Comparison of ENCODE assay signal across 10 cellular contexts in the genomic region with DNA sequence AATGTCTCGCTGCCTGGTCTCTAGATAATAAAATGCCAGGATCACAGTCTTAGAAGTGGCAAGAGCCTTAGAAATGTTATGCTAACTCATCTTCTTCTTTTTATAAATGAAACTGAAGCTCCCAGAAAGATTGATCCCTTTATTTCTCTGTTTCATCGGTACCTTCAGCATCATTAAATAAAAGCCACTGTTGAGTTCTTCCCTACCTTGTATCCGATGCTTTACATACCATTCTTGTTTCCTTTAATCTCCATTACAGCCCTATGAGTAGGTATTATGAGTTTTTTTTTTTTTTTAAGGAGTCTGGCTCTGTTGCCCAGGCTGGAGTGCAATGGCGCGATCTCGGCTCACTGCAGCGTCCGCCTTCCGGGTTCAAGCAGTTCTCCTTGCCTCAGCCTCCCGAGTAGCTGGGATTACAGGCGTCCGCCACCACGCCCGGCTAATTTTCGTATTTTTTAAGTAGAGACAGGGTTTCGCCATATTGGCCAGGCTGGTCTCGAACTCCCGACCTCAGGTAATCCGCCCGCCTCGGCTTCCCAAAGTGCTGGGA. TPM values are rescaled to one million over a fixed set of nuclear protein-coding genes. Genes with fewer than 3 reads are reported as not detected.
DNase-seq lines count a peak whose midpoint lies in the region; ATAC-seq, FAIRE-seq and TF ChIP-seq lines count a peak whose summit lies in the region.
"Had no signal": no experiment of that assay in that cellular context is flagged by ENCODE, and none has a peak within 500 bp of the region (broad histone marks: within the 10 kb centered on the region; RNA-seq: fewer than 3 reads in every experiment).

No MANE protein-coding gene starts in this region.

- H3K79me2 ChIP-seq in PC-9 (ENCODE audit: low read depth), result peaks cover 42% of the 10 kb centered on the region

- POLR2A ChIA-PET in CD4-positive, alpha-beta T cell (lab: Charles Lee), result interaction anchor here (0.7 to 1.5 kb wide), 2 partner anchors 28 to 117 kb away, joined by 3 to 8 read pairs; a partner anchor contains a TSS
- POLR2A ChIA-PET in PC-9 (lab: Charles Lee; ENCODE audit: unreplicated experiment), result interaction anchor here (0.7 to 1.0 kb wide), 3 partner anchors 15 to 403 kb away, joined by 3 to 6 read pairs (median 3); no protein-coding TSS in a partner anchor

- no peak for TF ChIP-seq CTCF in CD4-positive, alpha-beta T cell (IDR thresholded peaks at IDR 0.05)
- no peak for TF ChIP-seq CTCF in PC-9 (conservative IDR thresholded peaks at IDR 0.05)
- no peak for TF ChIP-seq CTCF in endothelial cell (IDR thresholded peaks at IDR 0.05; ENCODE audit: unreplicated experiment)
- no peak for TF ChIP-seq CTCF in osteocyte (IDR thresholded peaks at IDR 0.05)

- peaks cover 28% of the 10 kb centered on the region for H3K4me1 ChIP-seq in PC-9 (replicated peaks; ENCODE audit: insufficient read depth)

- H3K27ac Mint-ChIP-seq in CD4-positive, alpha-beta T cell, result peak overlapping the region; percentile 66
- peak overlapping the region; percentile 83 for H3K27ac Mint-ChIP-seq in endothelial cell (ENCODE audit: unreplicated experiment)
- H3K27ac Mint-ChIP-seq in osteocyte (ENCODE audit: unreplicated experiment), result peak overlapping the region; percentile 89

- H3K9me2 ChIP-seq in PC-9 (ENCODE audit: insufficient read depth), result no peaks in the 10 kb centered on the region

- H3K4me1 Mint-ChIP-seq in CD4-positive, alpha-beta T cell (ENCODE audit: low read depth), result peaks cover 26% of the 10 kb centered on the region
- H3K4me1 Mint-ChIP-seq in endothelial cell (ENCODE audit: unreplicated experiment) (peaks cover 21% of the 10 kb centered on the region), osteocyte (ENCODE audit: unreplicated experiment) (peaks cover 29% of the 10 kb centered on the region)

- FAIRE-seq in H54 (lab: Jason Lieb, UNC), result no peak

- peaks cover 4% of the 10 kb centered on the region; the same call in 1 of the 2 replicates for H3F3A ChIP-seq in PC-9 (ENCODE audit: insufficient read depth, low read depth)

- H3K9me3 ChIP-seq in CD4-positive, alpha-beta T cell (ENCODE audit: control insufficient read depth, low read length), result no peaks in the 10 kb centered on the region
- no peaks in the 10 kb centered on the region for H3K9me3 ChIP-seq in PC-9 (ENCODE audit: insufficient read depth, low read depth)

- peak overlapping the region; percentile 93 for H3K4me2 ChIP-seq in PC-9

- peaks cover 3% of the 10 kb centered on the region for H3K27me3 ChIP-seq in CD4-positive, alpha-beta T cell (ENCODE audit: control insufficient read depth, insufficient read depth, low read length)
- H3K27me3 ChIP-seq in PC-9 (ENCODE audit: insufficient read depth, low read depth), result no peaks in the 10 kb centered on the region

- peak overlapping the region; percentile 99 for H3K4me3 ChIP-seq in PC-9

- H3K36me3 ChIP-seq in PC-9 (ENCODE audit: low read depth), result peaks cover 11% of the 10 kb centered on the region

- no peaks in the 10 kb centered on the region for H3K9me3 Mint-ChIP-seq in CD4-positive, alpha-beta T cell
- H3K9me3 Mint-ChIP-seq in endothelial cell (ENCODE audit: unreplicated experiment), result no peaks in the 10 kb centered on the region
- no peaks in the 10 kb centered on the region for H3K9me3 Mint-ChIP-seq in osteocyte (ENCODE audit: unreplicated experiment)

- peak overlapping the region; percentile 100 for H3K4me3 Mint-ChIP-seq in CD4-positive, alpha-beta T cell
- H3K4me3 Mint-ChIP-seq in endothelial cell (ENCODE audit: unreplicated experiment) (peak overlapping the region; percentile 98), osteocyte (ENCODE audit: unreplicated experiment) (peak overlapping the region; percentile 99)

- CTCF ChIA-PET in CD4-positive, alpha-beta T cell (lab: Charles Lee), result interaction anchor here (0.8 to 1.9 kb wide), 3 partner anchors 123 to 231 kb away, joined by 3 to 5 read pairs (median 3); a partner anchor contains a TSS
- CTCF ChIA-PET in PC-9 (lab: Charles Lee), result interaction anchor here (0.6 to 1.4 kb wide), 4 partner anchors 12 to 1959 kb away, joined by 3 to 6 read pairs (median 4); no protein-coding TSS in a partner anchor

- peaks cover 9% of the 10 kb centered on the region for H3K27me3 Mint-ChIP-seq in CD4-positive, alpha-beta T cell
- H3K27me3 Mint-ChIP-seq in endothelial cell (ENCODE audit: unreplicated experiment) (peaks cover 9% of the 10 kb centered on the region), osteocyte (ENCODE audit: unreplicated experiment) (peaks cover 14% of the 10 kb centered on the region)

- TF ChIP-seq POLR2A in H54 (IDR thresholded peaks at IDR 0.05; ENCODE audit: low read depth, low read length), result no peak

- no peak for DNase-seq in CD4-positive, alpha-beta T cell
- no peak for DNase-seq in PC-9
- DNase-seq in endothelial cell (ENCODE audit: low spot score), result no peak
- no peak for DNase-seq in osteocyte (ENCODE audit: extremely low spot score, unreplicated experiment)
- no peak for DNase-seq in HuH-7.5 (ENCODE audit: low spot score)
- DNase-seq in H54 (ENCODE audit: insufficient read length, low spot score), result no peak
- no peak for DNase-seq in NCI-H446 (lab: John Stamatoyannopoulos, UW)

- peak overlapping the region; percentile 99 for H2AFZ ChIP-seq in PC-9

- H4K20me1 ChIP-seq in PC-9 (ENCODE audit: insufficient read depth), result no peaks in the 10 kb centered on the region

- no peak overlapping the region for H3K27ac ChIP-seq in CD4-positive, alpha-beta T cell (ENCODE audit: low read depth, low read length)
- H3K27ac ChIP-seq in PC-9, result no peak overlapping the region

- BruUV-seq in PC-9 (replicated peaks; lab: Mats Ljungman, UMichigan), result no TSS peak

- intact Hi-C loops in CD4-positive, alpha-beta T cell (cut with DNase I, micrococcal nuclease), result loop anchor here in 1 of 2 experiments (5.0 to 10.0 kb wide), 5 partner anchors 119 to 1566 kb away; a partner anchor contains a TSS
- intact Hi-C loops in PC-9 (cut with micrococcal nuclease; ENCODE audit: unreplicated experiment), result loop anchor here (5.0 kb wide), 2 partner anchors 224 to 344 kb away; a partner anchor contains a TSS

- peaks cover 15% of the 10 kb centered on the region for H3K36me3 Mint-ChIP-seq in CD4-positive, alpha-beta T cell (ENCODE audit: low read depth)
- H3K36me3 Mint-ChIP-seq in endothelial cell (ENCODE audit: low read depth, unreplicated experiment) (peaks cover 4% of the 10 kb centered on the region), osteocyte (ENCODE audit: unreplicated experiment) (peaks cover 4% of the 10 kb centered on the region)

- ATAC-seq in CD4-positive, alpha-beta T cell (ENCODE audit: poor library complexity), result no peak
- no peak for ATAC-seq in GM21423 (IDR thresholded peaks at IDR 0.05; ENCODE audit: unreplicated experiment)

RNA-seq across cellular contexts. Expression of a gene that starts 0.8 kb away (rescaled TPM):
- 10 to 100 TPM; 10.8 to 11.4 TPM for total RNA-seq in CD4-positive, alpha-beta T cell
- total RNA-seq in PC-9 (2021), result 133 and 151 TPM in 2 replicates
- 45.9 TPM for total RNA-seq in endothelial cell (ENCODE audit: unreplicated experiment)
- total RNA-seq in osteocyte, result 39.0 and 39.9 TPM in 2 replicates

RNA-seq across cellular contexts. Expression of a gene that starts 13.0 kb away (rescaled TPM):
- not detected for total RNA-seq in CD4-positive, alpha-beta T cell
- not detected in 2 replicates for total RNA-seq in PC-9 (2021)
- not detected for total RNA-seq in endothelial cell (ENCODE audit: unreplicated experiment)
- not detected in 2 replicates for total RNA-seq in osteocyte
- total RNA-seq: mucosa of gallbladder, SK-MEL-5 had no signal

RNA-seq across cellular contexts. Expression of a gene that starts 34.3 kb away (rescaled TPM):
- not detected for total RNA-seq in CD4-positive, alpha-beta T cell
- total RNA-seq in PC-9 (2021) (not detected in 2 replicates), endothelial cell (ENCODE audit: unreplicated experiment) (not detected), osteocyte (not detected in 2 replicates)
- total RNA-seq: SK-MEL-5 had no signal
